ENCODE assay signal across 8 cellular contexts in the genomic region with DNA sequence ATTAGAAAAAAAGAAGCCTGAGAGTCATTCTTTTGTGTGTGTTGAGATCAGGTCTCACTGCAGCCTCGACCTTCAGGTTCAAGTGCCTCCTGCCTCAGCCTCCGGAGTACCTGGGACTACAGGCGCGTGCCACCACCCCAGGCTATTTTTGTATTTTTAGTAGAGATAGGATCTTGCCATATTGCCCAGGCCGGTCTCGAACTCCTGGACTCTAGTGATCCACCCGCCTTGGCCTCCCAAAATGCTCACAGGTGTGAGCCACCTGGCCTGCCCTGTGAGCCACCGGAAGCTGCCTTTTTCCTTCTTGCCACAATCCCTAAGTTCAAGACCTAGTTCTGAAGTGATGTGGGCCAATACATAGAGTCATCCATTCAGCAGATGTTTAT. TPM values are rescaled to one million over a fixed set of nuclear protein-coding genes. Genes with fewer than 3 reads are reported as not detected.
DNase-seq lines count a peak whose midpoint lies in the region; ATAC-seq and TF ChIP-seq lines count a peak whose summit lies in the region.

No MANE protein-coding gene starts in this region.

- intact Hi-C loops in lower leg skin (cut with DNase I; ENCODE audit: low total_unique reads) (no loop called here), tibial artery (cut with DNase I; ENCODE audit: low total_unique reads) (loop anchor here (5.0 to 10.0 kb wide), 3 partner anchors 142 to 549 kb away; no protein-coding TSS in a partner anchor)

- no peak for TF ChIP-seq CTCF in astrocyte of the spinal cord (IDR thresholded peaks at IDR 0.05; ENCODE audit: low read depth, low read length)
- TF ChIP-seq CTCF in lower leg skin (IDR thresholded peaks at IDR 0.05), result no peak
- no peak for TF ChIP-seq CTCF in tibial artery (IDR thresholded peaks at IDR 0.05)

- no peaks in the 10 kb centered on the region for H3K9me3 Mint-ChIP-seq in activated T-cell treated with anti-CD3 and anti-CD28 coated beads, Interleukin-2, amount 50 U/mL, for 24 hours

- peaks cover 4% of the 10 kb centered on the region for H3K27me3 Mint-ChIP-seq in activated T-cell treated with anti-CD3 and anti-CD28 coated beads, Interleukin-2, amount 50 U/mL, for 24 hours

- H3K27ac Mint-ChIP-seq in activated T-cell treated with anti-CD3 and anti-CD28 coated beads, Interleukin-2, amount 50 U/mL, for 24 hours, result peak overlapping the region; percentile 100

- WGBS in lower leg skin, 2 donors, result 57 to 64% methylated on average over 8 of the region's 8 CpGs

- peaks cover 21% of the 10 kb centered on the region for H3K4me1 Mint-ChIP-seq in activated T-cell treated with anti-CD3 and anti-CD28 coated beads, Interleukin-2, amount 50 U/mL, for 24 hours (ENCODE audit: low read depth)

- H3K27me3 ChIP-seq in tibial artery, result no peaks in the 10 kb centered on the region

- H3K4me3 ChIP-seq in astrocyte of the spinal cord (ENCODE audit: low read depth, low read length) (peak overlapping the region; percentile 70), lower leg skin (ENCODE audit: low read depth, poor library complexity, severe bottlenecking) (peak overlapping the region; percentile 75), tibial artery (peak overlapping the region; percentile 92)

- peaks cover 0 to 13% (median 5%) of the 10 kb centered on the region in 4 donors for H3K4me1 ChIP-seq in tibial artery

- no peak for DNase-seq in activated T-cell treated with anti-CD3 and anti-CD28 coated beads, Interleukin-2, amount 50 U/mL, for 24 hours
- no peak for DNase-seq in activated T-cell treated with anti-CD3 and anti-CD28 coated beads, Interleukin-2, amount 50 U/mL, for 48 hours
- DNase-seq in astrocyte of the spinal cord (ENCODE audit: low read depth, low spot score), result no peak
- no peak for DNase-seq in lower leg skin (ENCODE audit: low spot score in 2 of 2)
- DNase-seq in tibial artery, result no peak
- no peak for DNase-seq in NCI-H128 (lab: John Stamatoyannopoulos, UW; ENCODE audit: unreplicated experiment)
- no peak for DNase-seq in cerebellum (ENCODE audit: low spot score)

- no peak for ATAC-seq in GM18867 (IDR thresholded peaks at IDR 0.05; ENCODE audit: unreplicated experiment)

- H3K27ac ChIP-seq in tibial artery, result peak overlapping the region; percentile 94 to 100

- TF ChIP-seq POLR2A in lower leg skin (IDR thresholded peaks at IDR 0.05), result no peak

- in situ Hi-C loops in astrocyte of the spinal cord (cut with HindIII; ENCODE audit: low sequenced_read_pairs), result no loop called here

- H3K9me3 ChIP-seq in tibial artery, result no peaks in the 10 kb centered on the region

- no peaks in the 10 kb centered on the region for H3K36me3 ChIP-seq in tibial artery

- peak overlapping the region; percentile 94 for H3K4me3 Mint-ChIP-seq in activated T-cell treated with anti-CD3 and anti-CD28 coated beads, Interleukin-2, amount 50 U/mL, for 24 hours

- H3K36me3 Mint-ChIP-seq in activated T-cell treated with anti-CD3 and anti-CD28 coated beads, Interleukin-2, amount 50 U/mL, for 24 hours (ENCODE audit: low read depth), result peaks cover 5% of the 10 kb centered on the region

RNA-seq across cellular contexts. Expression of a gene that starts 0.4 kb away (rescaled TPM):
- total RNA-seq in lower leg skin (10 to 100 TPM in 2 of 4 donors, 1 to 10 TPM in 2; 5.1 to 13.0 (median 9.1) TPM), cerebellum (7.1 TPM)

RNA-seq across cellular contexts. Expression of a gene that starts 50.6 kb away (rescaled TPM):
- total RNA-seq in lower leg skin (under 1 TPM in 1 of 4 donors, not detected in 3; 0.23 TPM), cerebellum (not detected)
